ENCODE assay signal across 8 cellular contexts in the genomic region with DNA sequence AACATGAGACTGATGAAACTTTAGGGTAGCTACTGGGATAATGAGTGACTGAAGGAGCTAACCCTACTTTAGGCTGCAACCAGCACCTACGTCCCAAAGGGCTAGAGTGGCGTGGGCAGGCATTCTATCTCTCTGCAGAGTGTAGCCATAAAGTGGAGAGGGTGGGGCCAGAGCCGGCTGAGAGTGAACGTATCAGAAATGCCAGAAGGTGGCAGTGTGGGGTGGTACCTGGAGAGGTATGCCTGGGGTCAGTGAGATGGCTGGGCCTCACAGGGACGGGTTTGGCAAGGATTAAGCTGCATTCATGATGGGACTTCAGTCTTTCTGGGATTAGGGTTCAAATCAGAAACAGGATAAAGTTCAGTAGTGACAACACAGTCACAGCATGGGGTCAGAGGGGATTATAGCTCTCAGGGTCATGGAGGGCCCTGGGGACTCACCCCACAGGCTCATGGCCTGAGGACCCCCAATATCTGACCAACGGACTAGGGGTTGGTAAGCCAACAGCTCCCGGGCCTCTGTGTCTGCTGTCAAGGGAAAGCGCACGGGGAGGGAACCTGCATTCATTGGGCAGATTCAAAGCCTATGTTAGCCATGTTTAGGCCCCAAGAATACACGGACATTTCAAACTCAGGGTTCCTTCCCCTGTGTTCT.
DNase-seq lines count a peak whose midpoint lies in the region; ATAC-seq and TF ChIP-seq lines count a peak whose summit lies in the region.

No MANE protein-coding gene starts in this region.

- H3K79me2 ChIP-seq in OCI-LY1 (ENCODE audit: insufficient read depth, low read length) (no peaks in the 10 kb centered on the region), parathyroid adenoma (no peaks in the 10 kb centered on the region)

- peak; percentile 70 for TF ChIP-seq CTCF in OCI-LY1 (IDR thresholded peaks at IDR 0.05; ENCODE audit: low read length)
- TF ChIP-seq CTCF in parathyroid adenoma (IDR thresholded peaks at IDR 0.05), result peak; percentile 16

- no peaks in the 10 kb centered on the region for H4K20me1 ChIP-seq in OCI-LY1 (ENCODE audit: insufficient read depth, low read length)

- H3K9ac ChIP-seq in OCI-LY1 (ENCODE audit: low read length), result no peak overlapping the region
- no peak overlapping the region for H3K9ac ChIP-seq in parathyroid adenoma

- H3K9me3 ChIP-seq in CD4-positive, alpha-beta memory T cell (ENCODE audit: control insufficient read depth in 1 of 2, low read length in 2 of 2), result no peaks in the 10 kb centered on the region
- H3K9me3 ChIP-seq in OCI-LY1 (ENCODE audit: low read length) (no peaks in the 10 kb centered on the region), parathyroid adenoma (ENCODE audit: control insufficient read depth, low read length) (no peaks in the 10 kb centered on the region)

- no peak overlapping the region for H3K4me2 ChIP-seq in OCI-LY1 (ENCODE audit: low read length)
- H3K4me2 ChIP-seq in parathyroid adenoma (ENCODE audit: low read length), result no peak overlapping the region

- no peak overlapping the region for H2AFZ ChIP-seq in OCI-LY1 (ENCODE audit: low read length)
- no peak overlapping the region for H2AFZ ChIP-seq in parathyroid adenoma

- POLR2A ChIA-PET in CD4-positive, alpha-beta memory T cell (lab: Charles Lee; ENCODE audit: partially characterized antibody), result interaction anchor here (1.2 to 1.3 kb wide), 2 partner anchors 106 to 166 kb away, joined by 3 read pairs; no protein-coding TSS in a partner anchor

- no peaks in the 10 kb centered on the region for H3K36me3 Mint-ChIP-seq in CD4-positive, alpha-beta memory T cell

- H3K9me2 ChIP-seq in OCI-LY1 (ENCODE audit: low read depth, low read length), result no peaks in the 10 kb centered on the region

- H3K27me3 ChIP-seq in CD4-positive, alpha-beta memory T cell (ENCODE audit: insufficient read depth, low read length), result no peaks in the 10 kb centered on the region
- H3K27me3 ChIP-seq in OCI-LY1 (ENCODE audit: insufficient read depth, low read length) (no peaks in the 10 kb centered on the region), parathyroid adenoma (ENCODE audit: control insufficient read depth, insufficient read depth, low read length) (no peaks in the 10 kb centered on the region)

- H3K4me1 Mint-ChIP-seq in CD4-positive, alpha-beta memory T cell, result peaks cover 12 to 25% (median 14%) of the 10 kb centered on the region in 4 donors

- H3K27ac ChIP-seq in CD4-positive, alpha-beta memory T cell (ENCODE audit: low read depth, low read length), result no peak overlapping the region
- H3K27ac ChIP-seq in OCI-LY1 (ENCODE audit: low read depth, low read length, poor library complexity, severe bottlenecking) (no peak overlapping the region), parathyroid adenoma (no peak overlapping the region)

- peak; percentile 72 for ATAC-seq in GM19395 (IDR thresholded peaks at IDR 0.05; ENCODE audit: unreplicated experiment)

- peak; percentile 51 to 66 (median 61) for DNase-seq in CD4-positive, alpha-beta memory T cell
- DNase-seq in HPDE6-E6E7 (ENCODE audit: extremely low spot score) (peak; percentile 71), fibroblast of gingiva (ENCODE audit: low read depth) (peak; percentile 6), mesenteric fat pad (ENCODE audit: low spot score) (no peak)
- DNase-seq in activated CD8-positive, alpha-beta memory T cell treated with anti-CD3 and anti-CD28 coated beads, Interleukin-2, amount 50 U/mL, for 48 hours, result peak; percentile 81

- peak overlapping the region in 2 of 7 donors; percentile 19 to 64 for H3K27ac Mint-ChIP-seq in CD4-positive, alpha-beta memory T cell

- peaks cover 20% of the 10 kb centered on the region for H3K4me1 ChIP-seq in CD4-positive, alpha-beta memory T cell (ENCODE audit: insufficient read depth, low read length)
- H3K4me1 ChIP-seq in OCI-LY1 (ENCODE audit: insufficient read depth, low read length, severe bottlenecking) (no peaks in the 10 kb centered on the region), parathyroid adenoma (no peaks in the 10 kb centered on the region)

- H3K4me3 ChIP-seq in CD4-positive, alpha-beta memory T cell (ENCODE audit: low read length in 2 of 2), result no peak overlapping the region
- H3K4me3 ChIP-seq in OCI-LY1 (ENCODE audit: low read depth, low read length, poor library complexity, severe bottlenecking) (no peak overlapping the region), parathyroid adenoma (ENCODE audit: low read depth, low read length) (no peak overlapping the region)

- CTCF ChIA-PET in CD4-positive, alpha-beta memory T cell (lab: Charles Lee; ENCODE audit: partially characterized antibody), result interaction anchor here (0.6 to 5.6 kb wide), 56 partner anchors 10 to 1017 kb away, joined by 3 to 80 read pairs (median 4); partner anchors contain the start of gene FOXB1

- intact Hi-C loops in CD4-positive, alpha-beta memory T cell (cut with micrococcal nuclease), result loop anchor here (1.0 to 5.0 kb wide), 5 partner anchors 166 to 1015 kb away; no protein-coding TSS in a partner anchor

- no peaks in the 10 kb centered on the region for H3K36me3 ChIP-seq in CD4-positive, alpha-beta memory T cell (ENCODE audit: insufficient read depth, low read length)
- no peaks in the 10 kb centered on the region for H3K36me3 ChIP-seq in OCI-LY1 (ENCODE audit: insufficient read depth, low read length)
- H3K36me3 ChIP-seq in parathyroid adenoma (ENCODE audit: control insufficient read depth, insufficient read depth, low read length), result no peaks in the 10 kb centered on the region

- no peak overlapping the region for H3K4me3 Mint-ChIP-seq in CD4-positive, alpha-beta memory T cell

- H3K9me3 Mint-ChIP-seq in CD4-positive, alpha-beta memory T cell, result no peaks in the 10 kb centered on the region

- H3K27me3 Mint-ChIP-seq in CD4-positive, alpha-beta memory T cell, result peaks cover 5 to 7% of the 10 kb centered on the region in 2 donors

- H3F3A ChIP-seq in OCI-LY1 (ENCODE audit: insufficient read depth, low read length), result no peaks in the 10 kb centered on the region
